ENCODE assay signal across 13 cellular contexts in the genomic region with DNA sequence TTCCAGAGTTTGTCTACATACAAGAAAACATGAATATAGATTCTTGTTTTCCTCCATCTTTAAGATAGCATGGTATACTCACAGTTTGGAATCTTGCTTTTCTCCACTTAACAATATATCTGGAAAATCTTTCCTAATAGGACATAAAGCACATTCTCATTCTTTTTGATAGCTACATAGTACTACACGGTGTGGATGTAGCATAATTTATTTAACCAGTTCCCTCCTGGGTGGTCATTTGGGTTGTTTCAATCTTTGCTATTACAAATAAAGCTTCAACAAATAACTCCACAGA. TPM values are rescaled to one million over a fixed set of nuclear protein-coding genes. Genes with fewer than 3 reads are reported as not detected.
A peak's percentile ranks its signal among the peaks of the same experiment; 100 is the strongest.
DNase-seq lines count a peak whose midpoint lies in the region; ATAC-seq lines count a peak whose summit lies in the region.
"Had no signal": no experiment of that assay in that cellular context is flagged by ENCODE, and none has a peak within 500 bp of the region (broad histone marks: within the 10 kb centered on the region; RNA-seq: fewer than 3 reads in every experiment).

No MANE protein-coding gene starts in this region.

- peaks cover 19 to 45% (median 39%) of the 10 kb centered on the region in 5 donors for H3K36me3 ChIP-seq in subcutaneous abdominal adipose tissue (ENCODE audit: control insufficient read depth in 5 of 5, insufficient read depth in 5 of 5, low read length in 5 of 5)

- H3K27ac ChIP-seq in subcutaneous abdominal adipose tissue (ENCODE audit: low read depth, low read length), result peak overlapping the region; percentile 12
- H3K27ac ChIP-seq: VCaP had no signal

- H3K27me3 ChIP-seq in subcutaneous abdominal adipose tissue (ENCODE audit: control insufficient read depth in 5 of 5, insufficient read depth in 4 of 5, low read length in 5 of 5), result no peaks in the 10 kb centered on the region
- H3K27me3 ChIP-seq: sigmoid colon had no signal

- no peak for ATAC-seq in activated T-cell treated with anti-CD3 and anti-CD28 coated beads, Interleukin-2, amount 50 U/mL, for 72 hours (replicated peaks in 1 of 2)
- no peak for ATAC-seq in activated T-cell treated with anti-CD3 and anti-CD28 coated beads, Interleukin-2, amount 50 U/mL, for 4 hours
- ATAC-seq in HG02759 (IDR thresholded peaks at IDR 0.05; ENCODE audit: unreplicated experiment) (no peak), GM18858 (IDR thresholded peaks at IDR 0.05; ENCODE audit: unreplicated experiment) (no peak)

- no peaks in the 10 kb centered on the region for H3K9me3 ChIP-seq in subcutaneous abdominal adipose tissue (ENCODE audit: control insufficient read depth in 5 of 5, low read length in 5 of 5)
- H3K9me3 ChIP-seq: sigmoid colon had no signal

- peak overlapping the region; percentile 34 to 72 for H3K4me3 Mint-ChIP-seq in activated T-cell treated with anti-CD3 and anti-CD28 coated beads, Interleukin-2, amount 50 U/mL, for 72 hours
- no peak overlapping the region for H3K4me3 Mint-ChIP-seq in activated T-cell treated with anti-CD3 and anti-CD28 coated beads, Interleukin-2, amount 50 U/mL, for 4 hours
- H3K4me3 Mint-ChIP-seq in activated T-helper 2 cell treated with anti-CD3 and anti-CD28 coated beads, Interferon-gamma antibody, Interleukin-2, Interleukin-4, amounts not matched to agents 10 μg/mL and 5 μg/mL and 100 μg/mL, durations not matched to agents 14 hours and 24 hours and 36 hours (ENCODE audit: low read depth), result no peak overlapping the region
- no peak overlapping the region for H3K4me3 Mint-ChIP-seq in immature natural killer cell
- H3K4me3 Mint-ChIP-seq: neural crest cell; stimulated activated naive B cell treated with anti-CD40 and anti-IgM and Interleukin-4, amounts not matched to agents 10 μg/mL and 1 μg/mL and 100 μg/mL, for 72 hours had no signal

- H3K27ac Mint-ChIP-seq in activated T-cell treated with anti-CD3 and anti-CD28 coated beads, Interleukin-2, amount 50 U/mL, for 72 hours, result peak overlapping the region; percentile 79
- peak overlapping the region; percentile 25 for H3K27ac Mint-ChIP-seq in activated T-helper 2 cell treated with anti-CD3 and anti-CD28 coated beads, Interferon-gamma antibody, Interleukin-2, Interleukin-4, amounts not matched to agents 10 μg/mL and 5 μg/mL and 100 μg/mL, durations not matched to agents 14 hours and 24 hours and 36 hours
- H3K27ac Mint-ChIP-seq in immature natural killer cell, result peak overlapping the region in 4 of 6 donors; percentile 9 to 51 (median 46)
- H3K27ac Mint-ChIP-seq: stimulated activated naive B cell treated with anti-CD40 and anti-IgM and Interleukin-4, amounts not matched to agents 10 μg/mL and 1 μg/mL and 100 μg/mL, for 72 hours had no signal

- no peaks in the 10 kb centered on the region for H3K9me3 Mint-ChIP-seq in activated T-cell treated with anti-CD3 and anti-CD28 coated beads, Interleukin-2, amount 50 U/mL, for 72 hours
- H3K9me3 Mint-ChIP-seq in activated T-cell treated with anti-CD3 and anti-CD28 coated beads, Interleukin-2, amount 50 U/mL, for 4 hours, result no peaks in the 10 kb centered on the region
- no peaks in the 10 kb centered on the region for H3K9me3 Mint-ChIP-seq in activated T-helper 2 cell treated with anti-CD3 and anti-CD28 coated beads, Interferon-gamma antibody, Interleukin-2, Interleukin-4, amounts not matched to agents 10 μg/mL and 5 μg/mL and 100 μg/mL, durations not matched to agents 14 hours and 24 hours and 36 hours
- no peaks in the 10 kb centered on the region for H3K9me3 Mint-ChIP-seq in immature natural killer cell
- H3K9me3 Mint-ChIP-seq: neural crest cell; stimulated activated naive B cell treated with anti-CD40 and anti-IgM and Interleukin-4, amounts not matched to agents 10 μg/mL and 1 μg/mL and 100 μg/mL, for 72 hours had no signal

- no peak overlapping the region for H3K4me3 ChIP-seq in subcutaneous abdominal adipose tissue (ENCODE audit: low read depth in 1 of 5, low read length in 5 of 5)
- H3K4me3 ChIP-seq: sigmoid colon had no signal

- DNase-seq in activated T-cell treated with anti-CD3 and anti-CD28 coated beads, Interleukin-2, amount 50 U/mL, for 72 hours, result no peak
- DNase-seq in activated T-cell treated with anti-CD3 and anti-CD28 coated beads, Interleukin-2, amount 50 U/mL, for 4 hours, result no peak
- DNase-seq in activated T-helper 2 cell treated with anti-CD3 and anti-CD28 coated beads, Interferon-gamma antibody, Interleukin-2, Interleukin-4, amounts not matched to agents 10 μg/mL and 5 μg/mL and 100 μg/mL, durations not matched to agents 14 hours and 24 hours and 36 hours (ENCODE audit: low spot score), result no peak
- no peak for DNase-seq in immature natural killer cell
- no peak for DNase-seq in SKM-1 (lab: John Stamatoyannopoulos, UW; ENCODE audit: unreplicated experiment)
- DNase-seq: cortex of kidney; sigmoid colon; stimulated activated naive B cell treated with anti-CD40 and anti-IgM and Interleukin-4, amounts not matched to agents 10 μg/mL and 1 μg/mL and 100 μg/mL, for 72 hours had no signal

- intact Hi-C loops in activated T-helper 2 cell treated with anti-CD3 and anti-CD28 coated beads, Interferon-gamma antibody, Interleukin-2, Interleukin-4, amounts not matched to agents 10 μg/mL and 5 μg/mL and 100 μg/mL, durations not matched to agents 14 hours and 24 hours and 36 hours (cut with micrococcal nuclease), result loop anchor here (5.0 kb wide), 1 partner anchor 133 kb away; no protein-coding TSS in a partner anchor

- peaks cover 36% of the 10 kb centered on the region for H3K4me1 Mint-ChIP-seq in activated T-cell treated with anti-CD3 and anti-CD28 coated beads, Interleukin-2, amount 50 U/mL, for 72 hours (ENCODE audit: low read depth)
- H3K4me1 Mint-ChIP-seq in activated T-cell treated with anti-CD3 and anti-CD28 coated beads, Interleukin-2, amount 50 U/mL, for 4 hours (ENCODE audit: low read depth), result peaks cover 31% of the 10 kb centered on the region
- H3K4me1 Mint-ChIP-seq in activated T-helper 2 cell treated with anti-CD3 and anti-CD28 coated beads, Interferon-gamma antibody, Interleukin-2, Interleukin-4, amounts not matched to agents 10 μg/mL and 5 μg/mL and 100 μg/mL, durations not matched to agents 14 hours and 24 hours and 36 hours (ENCODE audit: low read depth), result peaks cover 25% of the 10 kb centered on the region
- H3K4me1 Mint-ChIP-seq in immature natural killer cell, result peaks cover 30 to 51% of the 10 kb centered on the region in 2 donors

- peaks cover 19 to 29% of the 10 kb centered on the region in 2 donors for H3K36me3 Mint-ChIP-seq in activated T-cell treated with anti-CD3 and anti-CD28 coated beads, Interleukin-2, amount 50 U/mL, for 72 hours (ENCODE audit: insufficient read depth in 2 of 2)
- peaks cover 51% of the 10 kb centered on the region for H3K36me3 Mint-ChIP-seq in activated T-cell treated with anti-CD3 and anti-CD28 coated beads, Interleukin-2, amount 50 U/mL, for 4 hours (ENCODE audit: insufficient read depth)
- peaks cover 53% of the 10 kb centered on the region for H3K36me3 Mint-ChIP-seq in activated T-helper 2 cell treated with anti-CD3 and anti-CD28 coated beads, Interferon-gamma antibody, Interleukin-2, Interleukin-4, amounts not matched to agents 10 μg/mL and 5 μg/mL and 100 μg/mL, durations not matched to agents 14 hours and 24 hours and 36 hours (ENCODE audit: low read depth)
- H3K36me3 Mint-ChIP-seq in immature natural killer cell, result peaks cover 30 to 51% (median 31%) of the 10 kb centered on the region in 3 donors

- H3K27me3 Mint-ChIP-seq in activated T-cell treated with anti-CD3 and anti-CD28 coated beads, Interleukin-2, amount 50 U/mL, for 72 hours (ENCODE audit: low read depth), result no peaks in the 10 kb centered on the region
- no peaks in the 10 kb centered on the region for H3K27me3 Mint-ChIP-seq in activated T-cell treated with anti-CD3 and anti-CD28 coated beads, Interleukin-2, amount 50 U/mL, for 4 hours (ENCODE audit: low read depth)
- no peaks in the 10 kb centered on the region for H3K27me3 Mint-ChIP-seq in activated T-helper 2 cell treated with anti-CD3 and anti-CD28 coated beads, Interferon-gamma antibody, Interleukin-2, Interleukin-4, amounts not matched to agents 10 μg/mL and 5 μg/mL and 100 μg/mL, durations not matched to agents 14 hours and 24 hours and 36 hours (ENCODE audit: low read depth)
- H3K27me3 Mint-ChIP-seq in immature natural killer cell (ENCODE audit: low read depth in 3 of 3), result peaks cover 1 to 5% (median 2%) of the 10 kb centered on the region in 3 donors
- H3K27me3 Mint-ChIP-seq: stimulated activated naive B cell treated with anti-CD40 and anti-IgM and Interleukin-4, amounts not matched to agents 10 μg/mL and 1 μg/mL and 100 μg/mL, for 72 hours had no signal

- peaks cover 2 to 26% (median 19%) of the 10 kb centered on the region in 5 donors for H3K4me1 ChIP-seq in subcutaneous abdominal adipose tissue (ENCODE audit: control insufficient read depth in 5 of 5, insufficient read depth in 5 of 5, low read length in 5 of 5)
- H3K4me1 ChIP-seq: sigmoid colon had no signal

- H3K9ac ChIP-seq in subcutaneous abdominal adipose tissue (ENCODE audit: low read length in 5 of 5), result no peak overlapping the region

RNA-seq across cellular contexts. Expression of gene MXD1, which starts 19.7 kb away (rescaled TPM):
- 10 to 100 TPM; 14.3 to 40.0 TPM for total RNA-seq in activated T-cell treated with anti-CD3 and anti-CD28 coated beads, Interleukin-2, amount 50 U/mL, for 72 hours
- total RNA-seq in activated T-cell treated with anti-CD3 and anti-CD28 coated beads, Interleukin-2, amount 50 U/mL, for 4 hours, result 10 to 100 TPM in 2 of 3 donors, 1 to 10 TPM in 1; 9.2 to 12.5 (median 11.8) TPM
- total RNA-seq in activated T-helper 2 cell treated with anti-CD3 and anti-CD28 coated beads, Interferon-gamma antibody, Interleukin-2, Interleukin-4, amounts not matched to agents 10 μg/mL and 5 μg/mL and 100 μg/mL, durations not matched to agents 14 hours and 24 hours and 36 hours, result 10.0 and 12.1 TPM in 2 replicates
- 10 to 100 TPM; 10.6 to 22.9 (median 18.6) TPM for polyA plus RNA-seq in immature natural killer cell

RNA-seq across cellular contexts. Expression of gene ASPRV1, which starts 26.9 kb away (rescaled TPM):
- 1 to 10 TPM; 1.0 to 2.0 TPM for total RNA-seq in activated T-cell treated with anti-CD3 and anti-CD28 coated beads, Interleukin-2, amount 50 U/mL, for 72 hours
- total RNA-seq in activated T-cell treated with anti-CD3 and anti-CD28 coated beads, Interleukin-2, amount 50 U/mL, for 4 hours, result under 1 TPM; 0.46 to 0.74 (median 0.54) TPM
- 1.0 and 1.1 TPM in 2 replicates for total RNA-seq in activated T-helper 2 cell treated with anti-CD3 and anti-CD28 coated beads, Interferon-gamma antibody, Interleukin-2, Interleukin-4, amounts not matched to agents 10 μg/mL and 5 μg/mL and 100 μg/mL, durations not matched to agents 14 hours and 24 hours and 36 hours
- polyA plus RNA-seq in immature natural killer cell, result 1 to 10 TPM in 1 of 3 donors, under 1 TPM in 2; 0.09 to 1.8 (median 0.29) TPM

RNA-seq across cellular contexts. Expression of gene SNRNP27, which starts 40.8 kb away (rescaled TPM):
- 10 to 100 TPM; 67.4 to 77.4 TPM for total RNA-seq in activated T-cell treated with anti-CD3 and anti-CD28 coated beads, Interleukin-2, amount 50 U/mL, for 72 hours
- total RNA-seq in activated T-cell treated with anti-CD3 and anti-CD28 coated beads, Interleukin-2, amount 50 U/mL, for 4 hours, result 10 to 100 TPM; 57.4 to 77.1 (median 75.4) TPM
- total RNA-seq in activated T-helper 2 cell treated with anti-CD3 and anti-CD28 coated beads, Interferon-gamma antibody, Interleukin-2, Interleukin-4, amounts not matched to agents 10 μg/mL and 5 μg/mL and 100 μg/mL, durations not matched to agents 14 hours and 24 hours and 36 hours, result 60.4 and 62.6 TPM in 2 replicates
- 10 to 100 TPM; 65.4 to 79.7 (median 78.8) TPM for polyA plus RNA-seq in immature natural killer cell

Comparison
In these comparisons a context has a peak if more than half of its experiments do, and no peak if none do; other contexts are left out.
1. H3K4me3 Mint-ChIP-seq: peak in activated T-cell treated with anti-CD3 and anti-CD28 coated beads, Interleukin-2, amount 50 U/mL, for 72 hours (2 of 2); none in activated T-cell treated with anti-CD3 and anti-CD28 coated beads, Interleukin-2, amount 50 U/mL, for 4 hours (single experiment), activated T-helper 2 cell treated with anti-CD3 and anti-CD28 coated beads, Interferon-gamma antibody, Interleukin-2, Interleukin-4, amounts not matched to agents 10 μg/mL and 5 μg/mL and 100 μg/mL, durations not matched to agents 14 hours and 24 hours and 36 hours (single experiment) and immature natural killer cell (0 of 5).
2. H3K27ac Mint-ChIP-seq: peak in every context shown above with its lines; median percentile 79 in activated T-cell treated with anti-CD3 and anti-CD28 coated beads, Interleukin-2, amount 50 U/mL, for 72 hours; 46 in immature natural killer cell; 25 in activated T-helper 2 cell treated with anti-CD3 and anti-CD28 coated beads, Interferon-gamma antibody, Interleukin-2, Interleukin-4, amounts not matched to agents 10 μg/mL and 5 μg/mL and 100 μg/mL, durations not matched to agents 14 hours and 24 hours and 36 hours.